9 cellular contexts compared by ENCODE assay signal in genomic region chr20:62352402-62353288, GRCh38. TPM values are rescaled to one million over a fixed set of nuclear protein-coding genes. Genes with fewer than 3 reads are reported as not detected.
A peak's percentile ranks its signal among the peaks of the same experiment; 100 is the strongest.
DNase-seq lines count a peak whose midpoint lies in the region; ATAC-seq, FAIRE-seq and TF ChIP-seq lines count a peak whose summit lies in the region.
"Had no signal": no experiment of that assay in that cellular context is flagged by ENCODE, and none has a peak within 500 bp of the region (broad histone marks: within the 10 kb centered on the region; RNA-seq: fewer than 3 reads in every experiment).

No MANE protein-coding gene starts in this region.

- peak; percentile 66 to 93 for DNase-seq in A549 (ENCODE audit: low read depth in 1 of 2, low spot score in 1 of 2)
- peak; percentile 80 to 97 for DNase-seq in NCI-H446 (lab: John Stamatoyannopoulos, UW)
- DNase-seq in epithelial cell of esophagus (ENCODE audit: low read depth), result peak; percentile 54
- peak; percentile 46 for DNase-seq in middle frontal gyrus (ENCODE audit: extremely low spot score, low spot score)
- DNase-seq in CD4-positive, alpha-beta T cell, result no peak
- DNase-seq in HK-2 (ENCODE audit: unreplicated experiment), result no peak

- POLR2A ChIA-PET in A549 (lab: Yijun Ruan, JAX), result interaction anchor here (1.3 kb wide), 1 partner anchor 17 kb away, joined by 8 read pairs; no protein-coding TSS in a partner anchor
- POLR2A ChIA-PET in CD4-positive, alpha-beta T cell (lab: Charles Lee), result no interaction called here

- intact Hi-C loops in CD4-positive, alpha-beta T cell (cut with DNase I, micrococcal nuclease), result no loop called here

- CTCF ChIA-PET in A549 (lab: Yijun Ruan, JAX), result interaction anchor here (0.6 to 5.3 kb wide), 11 partner anchors 9 to 50 kb away, joined by 3 to 107 read pairs (median 6); partner anchors contain the start of genes ADRM1, LAMA5 and RPS21
- CTCF ChIA-PET in CD4-positive, alpha-beta T cell (lab: Charles Lee), result no interaction called here

- H3K4me1 Mint-ChIP-seq in CD4-positive, alpha-beta T cell (ENCODE audit: low read depth), result no peaks in the 10 kb centered on the region
- H3K4me1 Mint-ChIP-seq: activated naive CD4-positive, alpha-beta T cell treated with anti-CD3 and anti-CD28 coated beads, Interleukin-2, amount 50 U/mL, for 24 hours had no signal

- no peak overlapping the region for H3K27ac Mint-ChIP-seq in CD4-positive, alpha-beta T cell
- H3K27ac Mint-ChIP-seq: activated naive CD4-positive, alpha-beta T cell treated with anti-CD3 and anti-CD28 coated beads, Interleukin-2, amount 50 U/mL, for 24 hours had no signal

- peaks cover 3% of the 10 kb centered on the region for H3K9me3 Mint-ChIP-seq in CD4-positive, alpha-beta T cell
- H3K9me3 Mint-ChIP-seq: activated naive CD4-positive, alpha-beta T cell treated with anti-CD3 and anti-CD28 coated beads, Interleukin-2, amount 50 U/mL, for 24 hours had no signal

- TF ChIP-seq CTCF in A549 (IDR thresholded peaks at IDR 0.05), result peak; percentile 38
- peak; percentile 40 for TF ChIP-seq CTCF in epithelial cell of esophagus (IDR thresholded peaks at IDR 0.05; ENCODE audit: insufficient read depth, low read depth, low read length, missing control alignments)
- TF ChIP-seq CTCF in CD4-positive, alpha-beta T cell (IDR thresholded peaks at IDR 0.05), result no peak

- TF ChIP-seq POLR2A in A549 (IDR thresholded peaks at IDR 0.05; ENCODE audit: low read length), result no peak

- peaks cover 5% of the 10 kb centered on the region for H3K27me3 ChIP-seq in CD4-positive, alpha-beta T cell (ENCODE audit: control insufficient read depth, insufficient read depth, low read length)

- peaks cover 16% of the 10 kb centered on the region for H3K9me3 ChIP-seq in A549
- H3K9me3 ChIP-seq in CD4-positive, alpha-beta T cell (ENCODE audit: control insufficient read depth, low read length), result no peaks in the 10 kb centered on the region

- FAIRE-seq in A549 (lab: Jason Lieb, UNC), result peak; percentile 65

- ATAC-seq in A549 (peak; percentile 3 to 10), GM18868 (IDR thresholded peaks at IDR 0.05; ENCODE audit: unreplicated experiment) (no peak), GM18520 (IDR thresholded peaks at IDR 0.05; ENCODE audit: unreplicated experiment) (no peak)
- ATAC-seq in CD4-positive, alpha-beta T cell (ENCODE audit: poor library complexity), result no peak

- no peaks in the 10 kb centered on the region for H3K36me3 Mint-ChIP-seq in CD4-positive, alpha-beta T cell (ENCODE audit: low read depth)

- TF ChIP-seq EP300 in A549 (IDR thresholded peaks at IDR 0.05), result 0 out of 5 replicates have a peak, but pooled peaks of 1 of the 2 experiments have one; percentile 18

- peak overlapping the region; percentile 20; the same call in 1 of the 3 replicates for H3K4me3 ChIP-seq in A549
- H3K4me3 ChIP-seq in epithelial cell of esophagus (ENCODE audit: low read length), result no peak overlapping the region

- WGBS in A549 (ENCODE audit: missing lambda C conversion rate), result 19% methylated on average over 28 of the region's 43 CpGs

- H3K4me3 Mint-ChIP-seq in CD4-positive, alpha-beta T cell, result no peak overlapping the region
- H3K4me3 Mint-ChIP-seq: activated naive CD4-positive, alpha-beta T cell treated with anti-CD3 and anti-CD28 coated beads, Interleukin-2, amount 50 U/mL, for 24 hours had no signal

- H3K27ac ChIP-seq in A549, result peak overlapping the region; percentile 97 to 99
- no peak overlapping the region for H3K27ac ChIP-seq in CD4-positive, alpha-beta T cell (ENCODE audit: low read depth, low read length)

- peak; percentile 60 to 62 for TF ChIP-seq RAD21 in A549 (conservative IDR thresholded peaks at IDR 0.05 in 1 of 2, IDR thresholded peaks at IDR 0.05 in 1 of 2)

- peaks cover 80% of the 10 kb centered on the region for H3K4me1 ChIP-seq in A549

- no peaks in the 10 kb centered on the region for H3K27me3 Mint-ChIP-seq in CD4-positive, alpha-beta T cell
- H3K27me3 Mint-ChIP-seq: activated naive CD4-positive, alpha-beta T cell treated with anti-CD3 and anti-CD28 coated beads, Interleukin-2, amount 50 U/mL, for 24 hours had no signal

- H3K4me2 ChIP-seq in A549, result peak overlapping the region; percentile 91

TF ChIP-seq in A549, 52 proteins besides CTCF, POLR2A, EP300 and RAD21 (continues in another document):
- TF ChIP-seq USF2 (IDR thresholded peaks at IDR 0.05) (peak; percentile 90), PBX3 (IDR thresholded peaks at IDR 0.05) (no peak), MAX (IDR thresholded peaks at IDR 0.05) (peak; percentile 88), TP53 (CRISPR knock-in tag; IDR thresholded peaks at IDR 0.05) (no peak), HOXB13 (CRISPR knock-in tag; IDR thresholded peaks at IDR 0.05; ENCODE audit: low read depth) (peak; percentile 82), JUN (IDR thresholded peaks at IDR 0.05) (peak in 1 of 2 experiments; percentile 46; a peak in 2 of 5 replicates), ZNF302 (CRISPR knock-in tag; IDR thresholded peaks at IDR 0.05) (0 out of 2 replicates have a peak, but pooled peaks have one; percentile 8), FOSB (CRISPR knock-in tag; IDR thresholded peaks at IDR 0.05) (no peak), RFX5 (IDR thresholded peaks at IDR 0.05) (no peak), HDAC2 (IDR thresholded peaks at IDR 0.05) (no peak), POLR2AphosphoS2 (conservative IDR thresholded peaks at IDR 0.05; ENCODE audit: low read length) (no peak), SMC3 (IDR thresholded peaks at IDR 0.05) (peak; percentile 53), CHD4 (IDR thresholded peaks at IDR 0.05; ENCODE audit: borderline replicate concordance) (no peak)

RNA-seq across cellular contexts. Expression of gene LAMA5, which starts 14.5 kb away (rescaled TPM):
- polyA plus RNA-seq in A549 (2011; rRNA removed) (20.4 and 31.6 TPM in 2 replicates), A549 (2017; fragmentation: RNase III; extraction: RNeasy Plus Mini Kit Qiagen cat#74134 plus additional on column Dnase treatment) (196 to 212 TPM (median 202 TPM) in 3 replicates)
- polyA plus RNA-seq in A549 (2012; cell fraction: cytosol; rRNA removed), result 91.5 and 122 TPM in 2 replicates
- polyA plus RNA-seq in A549 (2012; cell fraction: nucleus; rRNA removed), result 829 and 950 TPM in 2 replicates
- 26.9 and 28.7 TPM in 2 replicates for polyA minus RNA-seq in A549 (2011; rRNA and poly(A)+ RNA removed)
- under 1 TPM; 0.16 to 0.78 TPM for total RNA-seq in CD4-positive, alpha-beta T cell

RNA-seq across cellular contexts. Expression of gene RPS21, which starts 34.3 kb away (rescaled TPM):
- polyA plus RNA-seq in A549 (2011; rRNA removed) (3,697 and 4,026 TPM in 2 replicates), A549 (2017; fragmentation: RNase III; extraction: RNeasy Plus Mini Kit Qiagen cat#74134 plus additional on column Dnase treatment) (2,862 to 2,938 TPM (median 2,871 TPM) in 3 replicates)
- 8,308 and 13,239 TPM in 2 replicates for polyA plus RNA-seq in A549 (2012; cell fraction: cytosol; rRNA removed)
- 5,168 and 6,855 TPM in 2 replicates for polyA plus RNA-seq in A549 (2012; cell fraction: nucleus; rRNA removed)
- 804 and 936 TPM in 2 replicates for polyA minus RNA-seq in A549 (2011; rRNA and poly(A)+ RNA removed)
- total RNA-seq in CD4-positive, alpha-beta T cell, result 1,000 to 10,000 TPM; 3,015 to 3,210 TPM

RNA-seq across cellular contexts. Expression of gene ADRM1, which starts 49.8 kb away (rescaled TPM):
- polyA plus RNA-seq in A549 (2011; rRNA removed) (68.9 and 87.9 TPM in 2 replicates), A549 (2017; fragmentation: RNase III; extraction: RNeasy Plus Mini Kit Qiagen cat#74134 plus additional on column Dnase treatment) (121 to 131 TPM (median 130 TPM) in 3 replicates)
- 217 and 255 TPM in 2 replicates for polyA plus RNA-seq in A549 (2012; cell fraction: cytosol; rRNA removed)
- 249 and 328 TPM in 2 replicates for polyA plus RNA-seq in A549 (2012; cell fraction: nucleus; rRNA removed)
- polyA minus RNA-seq in A549 (2011; rRNA and poly(A)+ RNA removed), result 56.0 and 59.2 TPM in 2 replicates
- total RNA-seq in CD4-positive, alpha-beta T cell, result 10 to 100 TPM; 40.8 to 44.3 TPM

RNA-seq across cellular contexts. Expression of gene CABLES2, which starts 54.4 kb away (rescaled TPM):
- polyA plus RNA-seq in A549 (2011; rRNA removed), result 3.9 and 5.0 TPM in 2 replicates
- 5.9 and 7.3 TPM in 2 replicates for polyA plus RNA-seq in A549 (2012; cell fraction: cytosol; rRNA removed)
- polyA plus RNA-seq in A549 (2012; cell fraction: nucleus; rRNA removed), result 9.4 and 10.5 TPM in 2 replicates
- polyA plus RNA-seq in A549 (2017; fragmentation: RNase III; extraction: RNeasy Plus Mini Kit Qiagen cat#74134 plus additional on column Dnase treatment), result 5.6 to 7.7 TPM (median 6.6 TPM) in 3 replicates
- 6.1 and 7.1 TPM in 2 replicates for polyA minus RNA-seq in A549 (2011; rRNA and poly(A)+ RNA removed)
- 1 to 10 TPM; 4.4 TPM for total RNA-seq in CD4-positive, alpha-beta T cell

Comparison
In these comparisons a context has a peak if more than half of its experiments do, and no peak if none do; other contexts are left out.
1. ATAC-seq: peak in A549 (2 of 2); none in CD4-positive, alpha-beta T cell (single experiment), GM18868 (single experiment) and GM18520 (single experiment).
2. DNase-seq: peak in A549 (2 of 2), NCI-H446 (2 of 2), epithelial cell of esophagus (single experiment) and middle frontal gyrus (single experiment); none in CD4-positive, alpha-beta T cell (0 of 10) and HK-2 (single experiment).